Comparison of ENCODE assay signal across 15 cellular contexts in genomic region chr7:127409629-127410028, GRCh38. TPM values are rescaled to one million over a fixed set of nuclear protein-coding genes. Genes with fewer than 3 reads are reported as not detected.
DNase-seq lines count a peak whose midpoint lies in the region; ATAC-seq and TF ChIP-seq lines count a peak whose summit lies in the region.
"Had no signal": no experiment of that assay in that cellular context is flagged by ENCODE, and none has a peak within 500 bp of the region (broad histone marks: within the 10 kb centered on the region; RNA-seq: fewer than 3 reads in every experiment).

No MANE protein-coding gene starts in this region.

- TF ChIP-seq CTCF in IMR-90 (conservative IDR thresholded peaks at IDR 0.05; ENCODE audit: low read depth, low read length) (no peak), mucosa of descending colon (IDR thresholded peaks at IDR 0.05) (no peak)

- no peak overlapping the region for H3K23ac ChIP-seq in IMR-90 (ENCODE audit: low read depth, low read length)

- no peak overlapping the region for H3K9ac ChIP-seq in IMR-90 (ENCODE audit: low read depth, low read length)

- dilution Hi-C loops in IMR-90 (cut with HindIII; ENCODE audit: low sequenced_read_pairs, unreplicated experiment), result no loop called here

- H4K5ac ChIP-seq in IMR-90 (ENCODE audit: low read depth, low read length), result no peak overlapping the region

- H3K4me1 ChIP-seq in IMR-90 (ENCODE audit: control insufficient read depth, insufficient read depth, low read length) (no peaks in the 10 kb centered on the region), mucosa of descending colon (ENCODE audit: low read depth) (no peaks in the 10 kb centered on the region)
- H3K4me1 ChIP-seq: psoas muscle had no signal

- no peak overlapping the region for H2BK5ac ChIP-seq in IMR-90 (ENCODE audit: low read depth, low read length, poor library complexity, severe bottlenecking)

- H3K9me1 ChIP-seq in IMR-90 (ENCODE audit: insufficient read depth, low read length), result no peaks in the 10 kb centered on the region

- H2BK20ac ChIP-seq in IMR-90 (ENCODE audit: low read depth, low read length), result no peak overlapping the region

- no peaks in the 10 kb centered on the region for H4K20me1 ChIP-seq in IMR-90 (ENCODE audit: insufficient read depth, low read length)

- no peak overlapping the region for H3K4me2 ChIP-seq in IMR-90 (ENCODE audit: low read depth, low read length)
- H3K4me2 ChIP-seq: hepatocyte had no signal

- no peaks in the 10 kb centered on the region for H3K79me1 ChIP-seq in IMR-90 (ENCODE audit: low read depth in 1 of 2, low read length in 2 of 2)

- H4K91ac ChIP-seq in IMR-90 (ENCODE audit: insufficient read depth, low read depth, low read length), result no peak overlapping the region

- H3K9me3 ChIP-seq in IMR-90 (ENCODE audit: control insufficient read depth, insufficient read depth, low read length) (no peaks in the 10 kb centered on the region), mucosa of descending colon (no peaks in the 10 kb centered on the region)
- H3K9me3 ChIP-seq: left lung, psoas muscle had no signal

- TF ChIP-seq RAD21 in IMR-90 (IDR thresholded peaks at IDR 0.05; ENCODE audit: low read length), result 0 out of 2 replicates have a peak, but pooled peaks have one; percentile 8

- no peak overlapping the region for H3K14ac ChIP-seq in IMR-90 (replicated peaks; ENCODE audit: low read depth, low read length)

- DNase-seq in EH (ENCODE audit: low read depth), result peak; percentile 33
- DNase-seq in IMR-90, result no peak
- DNase-seq in amniotic epithelial cell (ENCODE audit: low read depth), result peak; percentile 12
- DNase-seq in lung microvascular endothelial cell (ENCODE audit: low read depth in 2 of 2), result peak; percentile 2 to 10
- no peak for DNase-seq in mucosa of descending colon
- DNase-seq in mucosa of gallbladder (ENCODE audit: low spot score), result no peak
- no peak for DNase-seq in DMS53 treated with DMSO at 0.1 percent for 48 hours (lab: John Stamatoyannopoulos, UW; ENCODE audit: unreplicated experiment)
- no peak for DNase-seq in NCI-H748 treated with DMSO at 0.1 percent for 48 hours (lab: John Stamatoyannopoulos, UW)
- DNase-seq: activated effector memory CD4-positive, alpha-beta T cell treated with Interleukin-2 at 50 U/mL for 16 hours; dorsolateral prefrontal cortex; left lung; naive B cell; NCI-H1092; psoas muscle had no signal

- CTCF ChIA-PET in IMR-90 (lab: Yijun Ruan, JAX), result no interaction called here

- no peak overlapping the region for H3K18ac ChIP-seq in IMR-90 (ENCODE audit: low read depth, low read length)

- no peak overlapping the region for H3K56ac ChIP-seq in IMR-90 (ENCODE audit: extremely low read depth, insufficient read depth, low read length)

- no CpG with 5 or more reads among the region's 4 CpGs for WGBS in IMR-90 (ENCODE audit: extremely low coverage in 2 of 2, insufficient read length in 1 of 2), 2 experiments

- no peak for TF ChIP-seq POLR2A in IMR-90 (IDR thresholded peaks at IDR 0.05; ENCODE audit: low read depth, low read length)

- no peak overlapping the region for H3K4me3 ChIP-seq in IMR-90 (ENCODE audit: insufficient read depth, low read depth, low read length)
- H3K4me3 ChIP-seq in mucosa of descending colon, result no peak overlapping the region
- H3K4me3 ChIP-seq: dorsolateral prefrontal cortex, hepatocyte, left lung, psoas muscle had no signal

- no peak overlapping the region for H4K8ac ChIP-seq in IMR-90 (ENCODE audit: low read depth in 2 of 2, low read length in 2 of 2)

- H3K36me3 ChIP-seq in IMR-90 (ENCODE audit: control insufficient read depth, insufficient read depth, low read length) (no peaks in the 10 kb centered on the region), mucosa of descending colon (ENCODE audit: low read depth) (no peaks in the 10 kb centered on the region)
- H3K36me3 ChIP-seq: left lung had no signal

- H3K4ac ChIP-seq in IMR-90 (ENCODE audit: low read depth, low read length), result no peak overlapping the region

- no TSS peak for BruUV-seq in IMR-90 (replicated peaks; lab: Mats Ljungman, UMichigan)

- no peak overlapping the region for H2BK120ac ChIP-seq in IMR-90 (ENCODE audit: low read depth, low read length)

- intact Hi-C loops in IMR-90 (cut with micrococcal nuclease) (no loop called here), mucosa of descending colon (cut with DNase I, micrococcal nuclease) (no loop called here)

- H3K27me3 ChIP-seq in IMR-90 (ENCODE audit: control insufficient read depth, insufficient read depth, low read length), result peaks cover 2% of the 10 kb centered on the region; the same call in 1 of the 2 replicates

- H2AK5ac ChIP-seq in IMR-90 (ENCODE audit: low read depth, low read length), result no peak overlapping the region

- POLR2A ChIA-PET in IMR-90 (lab: Charles Lee; ENCODE audit: unreplicated experiment), result no interaction called here

- in situ Hi-C loops in IMR-90 (cut with MboI; ENCODE audit: low sequenced_read_pairs), result no loop called here

- no peak overlapping the region for H2AK9ac ChIP-seq in IMR-90 (replicated peaks; ENCODE audit: low read depth, low read length, poor library complexity)

- H3K27ac ChIP-seq in IMR-90 (ENCODE audit: insufficient read depth, low read length), result no peak overlapping the region
- H3K27ac ChIP-seq: dorsolateral prefrontal cortex, hepatocyte, left lung, psoas muscle had no signal

- ATAC-seq in IMR-90 (ENCODE audit: low read depth) (peak; percentile 56), mucosa of descending colon (no peak)
- ATAC-seq: left lung, psoas muscle had no signal

- H2BK15ac ChIP-seq in IMR-90 (ENCODE audit: low read depth, low read length), result no peak overlapping the region

- H2AFZ ChIP-seq in IMR-90 (replicated peaks; ENCODE audit: low read length, poor library complexity), result no peak overlapping the region
- H2AFZ ChIP-seq: hepatocyte had no signal

TF ChIP-seq in IMR-90, 13 proteins besides CTCF, POLR2A, EP300 and RAD21:
- TF ChIP-seq CHD1 (IDR thresholded peaks at IDR 0.05; ENCODE audit: low read depth, low read length) (no peak), RFX5 (IDR thresholded peaks at IDR 0.05; ENCODE audit: low read depth, low read length) (no peak), MAZ (IDR thresholded peaks at IDR 0.05; ENCODE audit: borderline replicate concordance, low read depth, low read length) (no peak)
- TF ChIP-seq, protein P1, sequence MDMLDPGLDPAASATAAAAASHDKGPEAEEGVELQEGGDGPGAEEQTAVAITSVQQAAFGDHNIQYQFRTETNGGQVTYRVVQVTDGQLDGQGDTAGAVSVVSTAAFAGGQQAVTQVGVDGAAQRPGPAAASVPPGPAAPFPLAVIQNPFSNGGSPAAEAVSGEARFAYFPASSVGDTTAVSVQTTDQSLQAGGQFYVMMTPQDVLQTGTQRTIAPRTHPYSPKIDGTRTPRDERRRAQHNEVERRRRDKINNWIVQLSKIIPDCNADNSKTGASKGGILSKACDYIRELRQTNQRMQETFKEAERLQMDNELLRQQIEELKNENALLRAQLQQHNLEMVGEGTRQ (IDR thresholded peaks at IDR 0.05; ENCODE audit: low read depth, low read length), result no peak

RNA-seq across cellular contexts. Expression of gene ZNF800, which starts 17.1 kb away (rescaled TPM):
- total RNA-seq in IMR-90 (2012; rRNA removed) (13.1 and 20.0 TPM in 2 replicates), lung microvascular endothelial cell (5.4 and 9.9 TPM in 2 replicates), mucosa of descending colon (10 to 100 TPM; 26.9 to 38.7 (median 35.6) TPM), mucosa of gallbladder (33.9 TPM)
- polyA plus RNA-seq in IMR-90 (2012; rRNA removed), result 6.9 TPM in 2 replicates
- polyA plus RNA-seq in IMR-90 (2012; cell fraction: cytosol; rRNA removed), result 3.5 and 4.1 TPM in 2 replicates
- polyA plus RNA-seq in IMR-90 (2012; cell fraction: nucleus; rRNA removed; ENCODE audit: low replicate concordance), result 18.9 and 19.0 TPM in 2 replicates

Comparison
In these comparisons a context has a peak if more than half of its experiments do, and no peak if none do; other contexts are left out.
1. DNase-seq: peak in EH (single experiment), amniotic epithelial cell (single experiment) and lung microvascular endothelial cell (2 of 2); none in IMR-90 (single experiment), mucosa of descending colon (0 of 3), mucosa of gallbladder (single experiment), DMS53 treated with DMSO at 0.1 percent for 48 hours (single experiment) and NCI-H748 treated with DMSO at 0.1 percent for 48 hours (single experiment).